In genomic region chr18:26655010-26655613, GRCh38 we compare ENCODE assay signal across 9 cellular contexts.
A peak's percentile ranks its signal among the peaks of the same experiment; 100 is the strongest.
DNase-seq lines count a peak whose midpoint lies in the region; ATAC-seq and TF ChIP-seq lines count a peak whose summit lies in the region.
"Had no signal": no experiment of that assay in that cellular context is flagged by ENCODE, and none has a peak within 500 bp of the region (broad histone marks: within the 10 kb centered on the region; RNA-seq: fewer than 3 reads in every experiment).

No MANE protein-coding gene starts in this region.

- peak overlapping the region; percentile 76 for H3K4me3 Mint-ChIP-seq in mesothelial cell of epicardium
- peak overlapping the region; percentile 89 for H3K4me3 Mint-ChIP-seq in type B pancreatic cell

- H3K27ac Mint-ChIP-seq in mesothelial cell of epicardium = peak overlapping the region; percentile 84
- peak overlapping the region; percentile 82 for H3K27ac Mint-ChIP-seq in type B pancreatic cell

- H3K36me3 Mint-ChIP-seq in mesothelial cell of epicardium (no peaks in the 10 kb centered on the region), type B pancreatic cell (peaks cover 3% of the 10 kb centered on the region)

- no peaks in the 10 kb centered on the region for H3K9me3 Mint-ChIP-seq in mesothelial cell of epicardium
- H3K9me3 Mint-ChIP-seq in type B pancreatic cell = no peaks in the 10 kb centered on the region

- no peak for TF ChIP-seq CTCF in coronary artery (IDR thresholded peaks at IDR 0.05)
- no peak for TF ChIP-seq CTCF in mesothelial cell of epicardium (IDR thresholded peaks at IDR 0.05; ENCODE audit: unreplicated experiment)
- TF ChIP-seq CTCF in type B pancreatic cell (conservative IDR thresholded peaks at IDR 0.05) = no peak

- H3K27me3 Mint-ChIP-seq in mesothelial cell of epicardium (ENCODE audit: low read depth) = peaks cover 6% of the 10 kb centered on the region
- H3K27me3 Mint-ChIP-seq in type B pancreatic cell = peaks cover 19% of the 10 kb centered on the region

- peak; percentile 4 for ATAC-seq in Right ventricle myocardium superior (ENCODE audit: poor library complexity)
- no peak for ATAC-seq in left ventricle myocardium superior

- H3K27ac ChIP-seq in coronary artery = peak overlapping the region; percentile 75 to 84

- no peak for DNase-seq in Right ventricle myocardium superior
- no peak for DNase-seq in left ventricle myocardium superior
- no peak for DNase-seq in coronary artery (ENCODE audit: low spot score)
- DNase-seq in mesothelial cell of epicardium (ENCODE audit: low spot score in 2 of 2, unreplicated experiment in 2 of 2) = no peak
- no peak for DNase-seq in type B pancreatic cell (ENCODE audit: extremely low spot score, unreplicated experiment)
- no peak for DNase-seq in AG08396 (ENCODE audit: low spot score)
- DNase-seq in NCI-H146 treated with DMSO at 0.1 percent for 48 hours (lab: John Stamatoyannopoulos, UW; ENCODE audit: unreplicated experiment) = no peak
- DNase-seq in SKM-1 treated with dmso at 0.1 percent for 144 hours (lab: John Stamatoyannopoulos, UW; ENCODE audit: unreplicated experiment) = no peak
- DNase-seq: NCI-H226 had no signal

- peak overlapping the region; percentile 77 for H3K4me3 ChIP-seq in coronary artery

- intact Hi-C loops in Right ventricle myocardium superior (cut with DNase I) = loop anchor here (10.0 kb wide), 1 partner anchor 270 kb away; no protein-coding TSS in a partner anchor
- intact Hi-C loops in left ventricle myocardium superior (cut with micrococcal nuclease) = no loop called here

- peaks cover 35% of the 10 kb centered on the region for H3K4me1 Mint-ChIP-seq in mesothelial cell of epicardium
- peaks cover 62% of the 10 kb centered on the region for H3K4me1 Mint-ChIP-seq in type B pancreatic cell (ENCODE audit: unreplicated experiment)
